Comparison of ENCODE assay signal across 7 cellular contexts in genomic region chr17:7440113-7440822, GRCh38.
DNase-seq lines count a peak whose midpoint lies in the region; TF ChIP-seq lines count a peak whose summit lies in the region.

No MANE protein-coding gene starts in this region.

- DNase-seq in NCI-H82 (lab: John Stamatoyannopoulos, UW) (peak; percentile 89), astrocyte of the hippocampus (ENCODE audit: low read depth, low spot score) (peak; percentile 51), epidermal melanocyte (ENCODE audit: insufficient read length, low spot score) (no peak)
- DNase-seq in stimulated activated CD4-positive, alpha-beta T cell treated with anti-CD3 and anti-CD28 coated beads, Interleukin-1b, Interleukin-23, amount 100 ng/mL, for 48 hours, result peak; percentile 37
- no peak for DNase-seq in activated CD4-positive, CD25-positive, alpha-beta regulatory T cell (lab: John Stamatoyannopoulos, UW)

- in situ Hi-C loops in GM18951 (cut with MboI; ENCODE audit: low sequenced_read_pairs, unreplicated experiment), result no loop called here

- no peaks in the 10 kb centered on the region for H3K9me3 ChIP-seq in iPS-18c (ENCODE audit: control insufficient read depth, insufficient read depth, low read length)

- TF ChIP-seq POLR2A in GM18951 (IDR thresholded peaks at IDR 0.05; ENCODE audit: extremely low read depth, insufficient read depth, insufficient read length), result peak; percentile 29

- peak overlapping the region; percentile 73 for H3K4me3 ChIP-seq in iPS-18c (ENCODE audit: insufficient read depth, low read depth, low read length)

Comparison
In these comparisons a context has a peak if more than half of its experiments do, and no peak if none do; other contexts are left out.
1. DNase-seq: peak in NCI-H82 (single experiment), astrocyte of the hippocampus (single experiment) and stimulated activated CD4-positive, alpha-beta T cell treated with anti-CD3 and anti-CD28 coated beads, Interleukin-1b, Interleukin-23, amount 100 ng/mL, for 48 hours (single experiment); none in activated CD4-positive, CD25-positive, alpha-beta regulatory T cell (0 of 4) and epidermal melanocyte (single experiment).